ENCODE assay signal across 21 cellular contexts in genomic region chr19:13005253-13005652, GRCh38. TPM values are rescaled to one million over a fixed set of nuclear protein-coding genes. Genes with fewer than 3 reads are reported as not detected.
DNase-seq lines count a peak whose midpoint lies in the region; ATAC-seq and TF ChIP-seq lines count a peak whose summit lies in the region.
"Had no signal": no experiment of that assay in that cellular context is flagged by ENCODE, and none has a peak within 500 bp of the region (broad histone marks: within the 10 kb centered on the region; RNA-seq: fewer than 3 reads in every experiment).

No MANE protein-coding gene starts in this region.

- H3K36me3 ChIP-seq in right atrium auricular region (no peaks in the 10 kb centered on the region), esophagus muscularis mucosa (peaks cover 0 to 4% (median 0%) of the 10 kb centered on the region in 4 donors), rectal smooth muscle tissue (ENCODE audit: control insufficient read depth, insufficient read depth, low read length) (peaks cover 3% of the 10 kb centered on the region), upper lobe of right lung (no peaks in the 10 kb centered on the region), PC-3 (ENCODE audit: low read depth, low read length) (0 out of 2 replicates have a peak, but pooled peaks cover 4% of the 10 kb centered on the region)
- H3K36me3 ChIP-seq: HAP-1 had no signal

- no peak for ATAC-seq in left ventricle myocardium superior
- ATAC-seq in upper lobe of right lung: no peak
- ATAC-seq in PC-3: no peak
- ATAC-seq: activated naive CD4-positive, alpha-beta T cell treated with anti-CD3 and anti-CD28 coated beads, Interleukin-2, amount 50 U/mL, for 72 hours; naive thymus-derived CD4-positive, alpha-beta T cell; stimulated activated naive B cell treated with anti-CD40 and anti-IgM and Interleukin-4, amounts not matched to agents 10 μg/mL and 1 μg/mL and 100 μg/mL, for 72 hours; T-cell had no signal

- no peak overlapping the region for H2AFZ ChIP-seq in PC-3 (ENCODE audit: low read length)

- no peaks in the 10 kb centered on the region for H3K9me3 ChIP-seq in right atrium auricular region
- H3K9me3 ChIP-seq in esophagus muscularis mucosa: no peaks in the 10 kb centered on the region
- H3K9me3 ChIP-seq in upper lobe of right lung: no peaks in the 10 kb centered on the region
- H3K9me3 ChIP-seq in PC-3 (ENCODE audit: low read length): no peaks in the 10 kb centered on the region
- H3K9me3 ChIP-seq: HAP-1 had no signal

- no peak for TF ChIP-seq POLR2A in esophagus muscularis mucosa (IDR thresholded peaks at IDR 0.05; ENCODE audit: low read depth)

- TF ChIP-seq EP300 in esophagus muscularis mucosa (IDR thresholded peaks at IDR 0.05): no peak

- no peak overlapping the region for H3K4me3 ChIP-seq in right atrium auricular region
- H3K4me3 ChIP-seq in esophagus muscularis mucosa: no peak overlapping the region
- no peak overlapping the region for H3K4me3 ChIP-seq in rectal smooth muscle tissue (ENCODE audit: low read length)
- no peak overlapping the region for H3K4me3 ChIP-seq in upper lobe of right lung
- H3K4me3 ChIP-seq in PC-3 (ENCODE audit: low read length): no peak overlapping the region
- H3K4me3 ChIP-seq: HAP-1 had no signal

- H3K4me2 ChIP-seq in PC-3 (ENCODE audit: low read length): no peak overlapping the region

- WGBS in esophagus muscularis mucosa: 68% methylated on average over 4 of the region's 4 CpGs

- H4K20me1 ChIP-seq in PC-3 (ENCODE audit: low read length): peaks cover 7% of the 10 kb centered on the region; the same call in 1 of the 2 replicates

- H3K4me1 ChIP-seq in right atrium auricular region (peaks cover 0 to 85% of the 10 kb centered on the region in 2 donors), esophagus muscularis mucosa (peaks cover 93 to 100% (median 99%) of the 10 kb centered on the region in 4 donors), rectal smooth muscle tissue (ENCODE audit: control insufficient read depth, insufficient read depth, low read length) (peaks cover 74% of the 10 kb centered on the region), upper lobe of right lung (peaks cover 66% of the 10 kb centered on the region), PC-3 (ENCODE audit: insufficient read depth, low read length) (no peaks in the 10 kb centered on the region)
- H3K4me1 ChIP-seq: HAP-1 had no signal

- intact Hi-C loops in left ventricle myocardium superior (cut with micrococcal nuclease): no loop called here
- intact Hi-C loops in esophagus muscularis mucosa (cut with DNase I): no loop called here
- intact Hi-C loops in upper lobe of right lung (cut with DNase I): no loop called here
- intact Hi-C loops in PC-3 (cut with micrococcal nuclease): no loop called here

- peaks cover 78% of the 10 kb centered on the region for H3K79me2 ChIP-seq in PC-3 (ENCODE audit: low read length)

- H3K9ac ChIP-seq in rectal smooth muscle tissue (ENCODE audit: low read length): no peak overlapping the region
- no peak overlapping the region for H3K9ac ChIP-seq in PC-3 (ENCODE audit: low read length)

- no TSS peak for BruUV-seq in PC-3 (replicated peaks; lab: Mats Ljungman, UMichigan)

- H3K27ac ChIP-seq in right atrium auricular region (no peak overlapping the region), esophagus muscularis mucosa (replicated peaks in 1 of 4) (peak overlapping the region; percentile 88 to 98 (median 97)), rectal smooth muscle tissue (ENCODE audit: low read depth, low read length) (peak overlapping the region; percentile 86), upper lobe of right lung (peak overlapping the region; percentile 83), PC-3 (ENCODE audit: low read length) (no peak overlapping the region)

- no peaks in the 10 kb centered on the region for H3F3A ChIP-seq in PC-3 (ENCODE audit: low read length, unreplicated experiment)

- no peaks in the 10 kb centered on the region for H3K27me3 ChIP-seq in right atrium auricular region
- no peaks in the 10 kb centered on the region for H3K27me3 ChIP-seq in esophagus muscularis mucosa
- H3K27me3 ChIP-seq in rectal smooth muscle tissue (ENCODE audit: control insufficient read depth, insufficient read depth, low read length): no peaks in the 10 kb centered on the region
- H3K27me3 ChIP-seq in upper lobe of right lung: peaks cover 2% of the 10 kb centered on the region
- H3K27me3 ChIP-seq in PC-3 (ENCODE audit: low read length): no peaks in the 10 kb centered on the region

- POLR2A ChIA-PET in GM10248 (lab: Yijun Ruan, JAX): no interaction called here
- POLR2A ChIA-PET in PC-3 (lab: Charles Lee; ENCODE audit: unreplicated experiment): interaction anchor here (0.6 kb wide), 1 partner anchor 16 kb away, joined by 4 read pairs; no protein-coding TSS in a partner anchor

- no peaks in the 10 kb centered on the region for H3K9me2 ChIP-seq in PC-3 (replicated peaks; ENCODE audit: low read length)

- CTCF ChIA-PET in GM10248 (lab: Yijun Ruan, JAX): interaction anchor here (0.8 to 3.8 kb wide), 10 partner anchors 12 to 158 kb away, joined by 3 to 25 read pairs (median 5); no protein-coding TSS in a partner anchor
- CTCF ChIA-PET in PC-3 (lab: Charles Lee): no interaction called here

- TF ChIP-seq CTCF in right atrium auricular region (IDR thresholded peaks at IDR 0.05) (no peak), esophagus muscularis mucosa (IDR thresholded peaks at IDR 0.05) (no peak), upper lobe of right lung (IDR thresholded peaks at IDR 0.05) (no peak), GM10248 (IDR thresholded peaks at IDR 0.05; ENCODE audit: control extremely low read depth, extremely low read depth, low read depth, missing control alignments) (no peak), PC-3 (conservative IDR thresholded peaks at IDR 0.05; ENCODE audit: low read depth, low read length) (no peak)

- DNase-seq in left ventricle myocardium superior (peak; percentile 12), right atrium auricular region (ENCODE audit: low spot score) (no peak), esophagus muscularis mucosa (ENCODE audit: extremely low spot score) (no peak), upper lobe of right lung (no peak), GM10248 (ENCODE audit: extremely low spot score) (no peak), PC-3 (no peak), DMS 273 treated with DMSO at 0.1 percent for 48 hours (lab: John Stamatoyannopoulos, UW) (no peak)
- DNase-seq: activated CD4-positive, alpha-beta T cell treated with anti-CD3 and anti-CD28 coated beads for 4 hours; Calu3; endodermal cell; naive thymus-derived CD4-positive, alpha-beta T cell; NCI-H1105 treated with DMSO at 0.1 percent for 48 hours; NCI-H524 treated with DMSO at 0.1 percent for 48 hours; Right ventricle myocardium superior; stimulated activated CD4-positive, alpha-beta T cell treated with anti-CD3 and anti-CD28 coated beads, Interleukin-2, amount 100 ng/mL, for 24 hours; stimulated activated naive B cell treated with anti-CD40 and anti-IgM and Interleukin-4, amounts not matched to agents 10 μg/mL and 1 μg/mL and 100 μg/mL, for 72 hours; T-cell had no signal

RNA-seq across cellular contexts. Expression of gene NFIX, which starts 10.0 kb away (rescaled TPM):
- total RNA-seq in left ventricle myocardium superior: 171 TPM
- 10 to 100 TPM; 56.5 to 69.8 TPM for total RNA-seq in right atrium auricular region
- total RNA-seq in esophagus muscularis mucosa: 100 to 1,000 TPM in 1 of 4 donors, 10 to 100 TPM in 3; 56.0 to 154 (median 79.4) TPM
- 168 TPM for total RNA-seq in upper lobe of right lung
- 43.3 and 75.8 TPM in 2 replicates for total RNA-seq in PC-3 (2014; rRNA removed)

RNA-seq across cellular contexts. Expression of gene DAND5, which starts 35.9 kb away (rescaled TPM):
- total RNA-seq in left ventricle myocardium superior: 11.2 TPM
- total RNA-seq in right atrium auricular region: 10 to 100 TPM in 1 of 2 donors, 1 to 10 TPM in 1; 2.9 to 10.7 TPM
- total RNA-seq in esophagus muscularis mucosa: under 1 TPM in 3 of 4 donors, not detected in 1; 0.19 to 0.83 (median 0.29) TPM
- not detected for total RNA-seq in upper lobe of right lung
- 0.55 and 1.1 TPM in 2 replicates for total RNA-seq in PC-3 (2014; rRNA removed)
- total RNA-seq: naive thymus-derived CD4-positive, alpha-beta T cell; osteocyte; T-cell had no signal

RNA-seq across cellular contexts. Expression of gene GADD45GIP1, which starts 48.2 kb away (rescaled TPM):
- total RNA-seq in left ventricle myocardium superior (28.7 TPM), right atrium auricular region (10 to 100 TPM; 48.5 to 58.7 TPM), esophagus muscularis mucosa (10 to 100 TPM; 33.0 to 60.1 (median 49.3) TPM), upper lobe of right lung (16.4 TPM), PC-3 (2014; rRNA removed) (219 and 352 TPM in 2 replicates)

RNA-seq across cellular contexts. Expression of gene RAD23A, which starts 59.6 kb away (rescaled TPM):
- total RNA-seq in left ventricle myocardium superior (188 TPM), right atrium auricular region (100 to 1,000 TPM; 178 to 185 TPM), esophagus muscularis mucosa (100 to 1,000 TPM; 138 to 218 (median 181) TPM), upper lobe of right lung (109 TPM), PC-3 (2014; rRNA removed) (389 and 418 TPM in 2 replicates)

Comparison
In these comparisons a context has a peak if more than half of its experiments do, and no peak if none do; other contexts are left out.
1. H3K27ac ChIP-seq: peak in esophagus muscularis mucosa (4 of 4), rectal smooth muscle tissue (single experiment) and upper lobe of right lung (single experiment); none in right atrium auricular region (0 of 2) and PC-3 (single experiment).